Comparison of ENCODE assay signal across 24 cellular contexts in genomic region chr7:44854644-44855364, GRCh38.
"Had no signal": no experiment of that assay in that cellular context is flagged by ENCODE, and none has a peak within 500 bp of the region (broad histone marks: within the 10 kb centered on the region; RNA-seq: fewer than 3 reads in every experiment).

No MANE protein-coding gene starts in this region.

- H3K36me3 Mint-ChIP-seq: naive thymus-derived CD8-positive, alpha-beta T cell had no signal

- H3K9me3 Mint-ChIP-seq: activated CD4-positive, alpha-beta memory T cell treated with anti-CD3 and anti-CD28 coated beads, Interleukin-2, amount 10 ng/mL, durations not matched to agents 7 days and 5 days; activated CD4-positive, alpha-beta T cell treated with anti-CD3 and anti-CD28 coated beads, Interleukin-2, amount 10 ng/mL, durations not matched to agents 24 days and 14 days; activated T-helper 17 cell treated with anti-CD3 and anti-CD28 coated beads, Interleukin-2, amount 50 U/mL, for 72 hours; naive thymus-derived CD8-positive, alpha-beta T cell; neural crest cell had no signal

- H3K27me3 Mint-ChIP-seq: activated CD4-positive, alpha-beta memory T cell treated with anti-CD3 and anti-CD28 coated beads, Interleukin-2, amount 10 ng/mL, durations not matched to agents 7 days and 5 days; activated CD4-positive, alpha-beta T cell treated with anti-CD3 and anti-CD28 coated beads, Interleukin-2, amount 10 ng/mL, durations not matched to agents 24 days and 14 days; activated T-helper 17 cell treated with anti-CD3 and anti-CD28 coated beads, Interleukin-2, amount 50 U/mL, for 72 hours; naive thymus-derived CD8-positive, alpha-beta T cell; T-helper 17 cell had no signal

- H3K4me3 ChIP-seq: breast epithelium, colonic mucosa, left lung, lower lobe of right lung, pancreas, psoas muscle, spleen had no signal

- H3K4me3 Mint-ChIP-seq: activated CD4-positive, alpha-beta memory T cell treated with anti-CD3 and anti-CD28 coated beads, Interleukin-2, amount 10 ng/mL, durations not matched to agents 7 days and 5 days; activated CD4-positive, alpha-beta T cell treated with anti-CD3 and anti-CD28 coated beads, Interleukin-2, amount 10 ng/mL, durations not matched to agents 24 days and 14 days; activated T-helper 17 cell treated with anti-CD3 and anti-CD28 coated beads, Interleukin-2, amount 50 U/mL, for 72 hours; naive thymus-derived CD8-positive, alpha-beta T cell; neural crest cell; T-helper 17 cell had no signal

- DNase-seq: activated CD4-positive, alpha-beta memory T cell treated with anti-CD3 and anti-CD28 coated beads, Interleukin-2, amount 10 ng/mL, durations not matched to agents 7 days and 5 days; activated CD4-positive, alpha-beta T cell treated with anti-CD3 and anti-CD28 coated beads, Interleukin-2, amount 10 ng/mL, durations not matched to agents 24 days and 14 days; activated CD4-positive, CD25-positive, alpha-beta regulatory T cell treated with anti-CD3 and anti-CD28 coated beads, Interleukin-2, amount 50 U/mL, for 72 hours; activated gamma-delta T cell treated with Interleukin-2 at 50 U/mL for 16 hours; activated naive CD4-positive, alpha-beta T cell treated with anti-CD3 and anti-CD28 coated beads, Interleukin-2, amount 50 U/mL, for 16 hours; activated T-cell treated with anti-CD3 and anti-CD28 coated beads, Interleukin-2, amount 50 U/mL, for 1 hour; amygdala; colonic mucosa; effector CD8-positive, alpha-beta T cell; left lung; lower lobe of right lung; mesenchymal stem cell; naive thymus-derived CD8-positive, alpha-beta T cell; nucleus accumbens; pancreas; psoas muscle; spleen; stimulated activated naive CD4-positive, alpha-beta T cell; T-helper 17 cell; T1000; trophoblast cell had no signal

- H3K27ac Mint-ChIP-seq: activated CD4-positive, alpha-beta memory T cell treated with anti-CD3 and anti-CD28 coated beads, Interleukin-2, amount 10 ng/mL, durations not matched to agents 7 days and 5 days; activated CD4-positive, alpha-beta T cell treated with anti-CD3 and anti-CD28 coated beads, Interleukin-2, amount 10 ng/mL, durations not matched to agents 24 days and 14 days; activated T-helper 17 cell treated with anti-CD3 and anti-CD28 coated beads, Interleukin-2, amount 50 U/mL, for 72 hours; naive thymus-derived CD8-positive, alpha-beta T cell had no signal

- ATAC-seq: left lung; lower lobe of right lung; naive thymus-derived CD8-positive, alpha-beta T cell; pancreas; psoas muscle; T-helper 17 cell had no signal
